In genomic region chr5:16661713-16662112, GRCh38 we compare ENCODE assay signal across 34 cellular contexts.
"Had no signal": no experiment of that assay in that cellular context is flagged by ENCODE, and none has a peak within 500 bp of the region (broad histone marks: within the 10 kb centered on the region; RNA-seq: fewer than 3 reads in every experiment).

No MANE protein-coding gene starts in this region.

- H3K4me3 ChIP-seq: adrenal gland, body of pancreas, breast epithelium had no signal

- ATAC-seq: activated CD8-positive, alpha-beta T cell treated with anti-CD3 and anti-CD28 coated beads for 36 hours; activated naive CD4-positive, alpha-beta T cell treated with anti-CD3 and anti-CD28 coated beads, Interleukin-2, amount 50 U/mL, for 72 hours; activated T-cell treated with anti-CD3 and anti-CD28 coated beads, Interleukin-2, amount 50 U/mL, for 4 hours; activated T-cell treated with anti-CD3 and anti-CD28 coated beads, Interleukin-2, amount 50 U/mL, for 72 hours; activated T-helper 17 cell treated with anti-CD3 and anti-CD28 coated beads, Interleukin-2, amount 50 U/mL, for 72 hours; body of pancreas had no signal

- H3K27me3 ChIP-seq: adrenal gland, body of pancreas, brain microvascular endothelial cell, breast epithelium had no signal

- DNase-seq: activated B cell treated with CpG ODN at 0.5 μM for 24 hours; activated CD4-positive, alpha-beta memory T cell treated with anti-CD3 and anti-CD28 coated beads for 36 hours; activated CD4-positive, alpha-beta T cell treated with anti-CD3 and anti-CD28 coated beads for 4 hours; activated CD4-positive, alpha-beta T cell treated with anti-CD3 and anti-CD28 coated beads, Interleukin-2, amount 10 ng/mL, durations not matched to agents 24 days and 14 days; activated CD4-positive, alpha-beta T cell treated with anti-CD3 and anti-CD28 coated beads, Interleukin-2, amount 50 U/mL, for 1 hour; activated CD4-positive, alpha-beta T cell treated with anti-CD3 and anti-CD28 coated beads, Interleukin-2, amount 50 U/mL, for 4 hours; activated CD4-positive, CD25-positive, alpha-beta regulatory T cell treated with anti-CD3 and anti-CD28 coated beads, Interleukin-2, amount 50 U/mL, for 72 hours; activated CD8-positive, alpha-beta memory T cell treated with anti-CD3 and anti-CD28 coated beads, Interleukin-2, amount 50 U/mL, for 4 hours; activated CD8-positive, alpha-beta T cell treated with anti-CD3 and anti-CD28 coated beads for 36 hours; activated effector memory CD4-positive, alpha-beta T cell treated with anti-CD3 and anti-CD28 coated beads, Interleukin-2, amount 50 U/mL, for 16 hours; activated gamma-delta T cell treated with Interleukin-2 at 50 U/mL for 16 hours; activated naive CD4-positive, alpha-beta T cell; activated naive CD4-positive, alpha-beta T cell treated with anti-CD3 and anti-CD28 coated beads for 36 hours; activated naive CD4-positive, alpha-beta T cell treated with anti-CD3 and anti-CD28 coated beads, Interleukin-2, amount 50 U/mL, for 16 hours; activated naive CD8-positive, alpha-beta T cell treated with anti-CD3 and anti-CD28 coated beads for 36 hours; activated T-cell treated with anti-CD3 and anti-CD28 coated beads for 4 hours; activated T-cell treated with anti-CD3 and anti-CD28 coated beads, Interleukin-2, amount 50 U/mL, for 1 hour; activated T-cell treated with anti-CD3 and anti-CD28 coated beads, Interleukin-2, amount 50 U/mL, for 4 hours; activated T-cell treated with anti-CD3 and anti-CD28 coated beads, Interleukin-2, amount 50 U/mL, for 72 hours; adrenal gland; amniotic stem cell; aorta; body of pancreas; brain microvascular endothelial cell; central memory CD4-positive, alpha-beta T cell; T-helper 1 cell; T-helper 2 cell; T-helper 9 cell had no signal

- FAIRE-seq: astrocyte, TTC549 had no signal

- H3K27ac ChIP-seq: adrenal gland, body of pancreas, brain microvascular endothelial cell, breast epithelium, VCaP had no signal

- H3K9me3 ChIP-seq: adrenal gland, body of pancreas, breast epithelium had no signal

- H3K36me3 ChIP-seq: adrenal gland, breast epithelium had no signal

- H3K4me1 ChIP-seq: adrenal gland, breast epithelium had no signal
